ENCODE assay signal across 6 cellular contexts in genomic region chr1:156750191-156750931, GRCh38. TPM values are rescaled to one million over a fixed set of nuclear protein-coding genes. Genes with fewer than 3 reads are reported as not detected.
DNase-seq lines count a peak whose midpoint lies in the region; ATAC-seq and TF ChIP-seq lines count a peak whose summit lies in the region.

No MANE protein-coding gene starts in this region.

- H3K27ac Mint-ChIP-seq in GM23338 = peak overlapping the region; percentile 97

- no peak for TF ChIP-seq POLR2A in esophagus muscularis mucosa (IDR thresholded peaks at IDR 0.05; ENCODE audit: low read depth)

- H3K27ac ChIP-seq in GM23338 (ENCODE audit: low read depth) = peak overlapping the region; percentile 66; the same call in 1 of the 2 replicates
- peak overlapping the region; percentile 99 for H3K27ac ChIP-seq in RWPE1
- peak overlapping the region; percentile 93 to 99 (median 98) for H3K27ac ChIP-seq in esophagus muscularis mucosa (replicated peaks in 1 of 4)

- CTCF ChIA-PET in RWPE1 (lab: Yijun Ruan, JAX) = interaction anchor here (1.6 kb wide), 1 partner anchor 24 kb away, joined by 5 read pairs; no protein-coding TSS in a partner anchor

- H3K27me3 ChIP-seq in GM23338 (ENCODE audit: insufficient read depth) (no peaks in the 10 kb centered on the region), esophagus muscularis mucosa (no peaks in the 10 kb centered on the region)

- POLR2A ChIA-PET in RWPE1 (lab: Yijun Ruan, JAX; ENCODE audit: low non-redundant PET) = no interaction called here

- no peaks in the 10 kb centered on the region; the same call in 1 of the 3 replicates for H3K9me3 Mint-ChIP-seq in GM23338

- H3F3A ChIP-seq in GM23338 (replicated peaks; ENCODE audit: low read depth) = peaks cover 39% of the 10 kb centered on the region

- H2AFZ ChIP-seq in GM23338 = no peak overlapping the region

- TF ChIP-seq EP300 in esophagus muscularis mucosa (IDR thresholded peaks at IDR 0.05) = no peak

- H3K36me3 ChIP-seq in GM23338 (ENCODE audit: insufficient read depth) (no peaks in the 10 kb centered on the region), esophagus muscularis mucosa (no peaks in the 10 kb centered on the region)

- intact Hi-C loops in esophagus muscularis mucosa (cut with DNase I) = no loop called here

- H3K4me1 ChIP-seq in GM23338 (ENCODE audit: insufficient read depth) = peaks cover 50% of the 10 kb centered on the region
- peaks cover 49 to 65% (median 64%) of the 10 kb centered on the region in 4 donors for H3K4me1 ChIP-seq in esophagus muscularis mucosa

- peak overlapping the region; percentile 99 for H3K4me3 ChIP-seq in GM23338
- H3K4me3 ChIP-seq in esophagus muscularis mucosa = peak overlapping the region; percentile 87 to 100 (median 93)

- TF ChIP-seq CTCF in GM23338 (conservative IDR thresholded peaks at IDR 0.05; ENCODE audit: low read depth in 2 of 2) (no peak), RWPE1 (conservative IDR thresholded peaks at IDR 0.05; ENCODE audit: low read depth) (no peak), esophagus muscularis mucosa (IDR thresholded peaks at IDR 0.05) (no peak)

- peaks cover 23% of the 10 kb centered on the region for H3K27me3 Mint-ChIP-seq in GM23338 (ENCODE audit: insufficient read depth, low read depth, poor library complexity)

- peak overlapping the region; percentile 100 for H3K4me2 ChIP-seq in GM23338

- H4K20me1 ChIP-seq in GM23338 (replicated peaks; ENCODE audit: insufficient read depth) = peaks cover 15% of the 10 kb centered on the region

- H3K9me2 ChIP-seq in GM23338 (ENCODE audit: insufficient read depth) = no peaks in the 10 kb centered on the region

- H3K4me1 Mint-ChIP-seq in GM23338 = peaks cover 52% of the 10 kb centered on the region

- peaks cover 68% of the 10 kb centered on the region for H3K79me2 ChIP-seq in GM23338 (replicated peaks; ENCODE audit: insufficient read depth)

- DNase-seq in GM23338 (ENCODE audit: low spot score) (peak; percentile 31), RWPE1 (ENCODE audit: low spot score) (peak; percentile 81), esophagus muscularis mucosa (ENCODE audit: extremely low spot score) (no peak)
- DNase-seq in stimulated activated CD4-positive, alpha-beta T cell treated with anti-CD3 and anti-CD28 coated beads, Interleukin-15, amount 100 ng/mL, for 24 hours = peak; percentile 72

- peaks cover 29% of the 10 kb centered on the region for H3K36me3 Mint-ChIP-seq in GM23338 (ENCODE audit: low read depth)

- H3K4me3 Mint-ChIP-seq in GM23338 = peak overlapping the region; percentile 89

- WGBS in esophagus muscularis mucosa = 2% methylated on average over 14 of the region's 16 CpGs

- ATAC-seq in GM23338 (no peak), GM21786 (IDR thresholded peaks at IDR 0.05; ENCODE audit: unreplicated experiment) (no peak), HG02840 (IDR thresholded peaks at IDR 0.05; ENCODE audit: low FRiP score, unreplicated experiment) (no peak)

- H3K9me3 ChIP-seq in esophagus muscularis mucosa = no peaks in the 10 kb centered on the region

TF ChIP-seq in GM23338, 12 proteins besides CTCF, POLR2A, EP300 and RAD21:
- peak; percentile 25; the same call in 1 of the 2 replicates for TF ChIP-seq POLR2AphosphoS5 (IDR thresholded peaks at IDR 0.05; ENCODE audit: low read depth)
- no peak for TF ChIP-seq ZNF331 (CRISPR knock-in tag; IDR thresholded peaks at IDR 0.05; ENCODE audit: low read depth)
- TF ChIP-seq STAT1 (IDR thresholded peaks at IDR 0.05; ENCODE audit: unreplicated experiment) = no peak
- TF ChIP-seq ZNF462 (CRISPR knock-in tag; IDR thresholded peaks at IDR 0.05) = no peak

RNA-seq across cellular contexts. Expression of gene HDGF, which starts 1.1 kb away (rescaled TPM):
- total RNA-seq in GM23338 (2014; rRNA removed; shearing (Covaris generic)) = 230 and 251 TPM in 2 replicates
- polyA plus RNA-seq in GM23338 (2016; fragmentation: Nextera tagmentation; extraction: Ambion mirVana) = 106 and 126 TPM in 2 replicates
- total RNA-seq in esophagus muscularis mucosa = 100 to 1,000 TPM; 124 to 239 (median 167) TPM

RNA-seq across cellular contexts. Expression of gene MRPL24, which starts 9.5 kb away (rescaled TPM):
- 18.8 and 23.8 TPM in 2 replicates for total RNA-seq in GM23338 (2014; rRNA removed; shearing (Covaris generic))
- 45.7 and 52.4 TPM in 2 replicates for polyA plus RNA-seq in GM23338 (2016; fragmentation: Nextera tagmentation; extraction: Ambion mirVana)
- total RNA-seq in esophagus muscularis mucosa = 10 to 100 TPM; 43.5 to 67.4 (median 62.4) TPM

RNA-seq across cellular contexts. Expression of gene PRCC, which starts 17.0 kb away (rescaled TPM):
- 58.6 and 72.9 TPM in 2 replicates for total RNA-seq in GM23338 (2014; rRNA removed; shearing (Covaris generic))
- 65.3 and 66.2 TPM in 2 replicates for polyA plus RNA-seq in GM23338 (2016; fragmentation: Nextera tagmentation; extraction: Ambion mirVana)
- 10 to 100 TPM; 21.2 to 43.6 (median 38.7) TPM for total RNA-seq in esophagus muscularis mucosa

RNA-seq across cellular contexts. Expression of gene ISG20L2, which starts 21.8 kb away (rescaled TPM):
- total RNA-seq in GM23338 (2014; rRNA removed; shearing (Covaris generic)) = 34.9 and 50.9 TPM in 2 replicates
- polyA plus RNA-seq in GM23338 (2016; fragmentation: Nextera tagmentation; extraction: Ambion mirVana) = 22.2 and 23.1 TPM in 2 replicates
- total RNA-seq in esophagus muscularis mucosa = 10 to 100 TPM; 16.2 to 20.0 (median 19.0) TPM

RNA-seq across cellular contexts. Expression of gene METTL25B, which starts 22.1 kb away (rescaled TPM):
- total RNA-seq in GM23338 (2014; rRNA removed; shearing (Covaris generic)) = 12.9 and 18.3 TPM in 2 replicates
- 18.1 and 21.1 TPM in 2 replicates for polyA plus RNA-seq in GM23338 (2016; fragmentation: Nextera tagmentation; extraction: Ambion mirVana)
- total RNA-seq in esophagus muscularis mucosa = 10 to 100 TPM; 16.2 to 32.3 (median 18.0) TPM
